Comparison of ENCODE assay signal across 26 cellular contexts in the genomic region with DNA sequence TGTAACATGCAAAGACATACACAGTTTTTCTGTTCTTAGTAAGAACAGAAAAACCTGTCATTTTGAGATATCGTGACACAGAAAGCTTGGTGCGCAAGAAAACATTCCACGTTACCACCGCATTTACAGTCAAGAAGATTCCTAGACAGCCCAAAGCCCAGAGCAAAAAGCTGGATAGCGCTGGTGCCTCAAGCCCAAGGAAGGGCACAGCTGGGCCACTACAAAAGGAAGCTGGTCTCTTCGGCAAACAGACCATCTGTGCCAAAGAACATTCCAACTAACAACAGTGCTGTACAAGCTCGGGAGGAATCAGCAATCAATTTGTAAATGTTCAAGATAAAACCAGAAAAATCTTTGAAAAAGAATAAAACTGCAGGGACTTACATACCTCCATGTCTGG.
"Had no signal": no experiment of that assay in that cellular context is flagged by ENCODE, and none has a peak within 500 bp of the region (broad histone marks: within the 10 kb centered on the region; RNA-seq: fewer than 3 reads in every experiment).

No MANE protein-coding gene starts in this region.

- ATAC-seq: foreskin keratinocyte; gastroesophageal sphincter; left cardiac atrium; lower lobe of right lung; natural killer cell; right cardiac atrium; stimulated activated memory B cell treated with anti-CD40 and anti-IgM and Interleukin-4, amounts not matched to agents 10 μg/mL and 1 μg/mL and 100 μg/mL, for 72 hours; stimulated activated naive CD8-positive, alpha-beta T cell treated with anti-CD3 and anti-CD28 coated beads, Interleukin-15, Interleukin-2, amounts not matched to agents 100 U/mL and 50 U/mL, for 24 hours had no signal

- H3K27ac ChIP-seq: coronary artery, esophagus muscularis mucosa, foreskin keratinocyte, gastroesophageal sphincter, heart right ventricle, left ventricle myocardium inferior, lower lobe of right lung, parathyroid adenoma, prostate gland, skin epidermis, spleen, testis, tibial nerve, upper lobe of left lung had no signal

- H2AFZ ChIP-seq: parathyroid adenoma had no signal

- H3K27me3 ChIP-seq: esophagus muscularis mucosa, foreskin keratinocyte, gastroesophageal sphincter, heart right ventricle, spleen, testis, tibial nerve, upper lobe of left lung had no signal

- FAIRE-seq: islet of Langerhans, urothelium cell line had no signal

- DNase-seq: dermis blood vessel endothelial cell; effector memory CD4-positive, alpha-beta T cell; foreskin keratinocyte; heart right ventricle; hippocampal formation; left cardiac atrium; left ventricle myocardium inferior; lower lobe of right lung; natural killer cell; right cardiac atrium; spleen; stimulated activated CD4-positive, alpha-beta T cell treated with anti-CD3 and anti-CD28 coated beads, Interleukin-4, amount 100 ng/mL, for 4 hours; stimulated activated naive CD8-positive, alpha-beta T cell treated with anti-CD3 and anti-CD28 coated beads, Interleukin-15, Interleukin-2, amounts not matched to agents 100 U/mL and 50 U/mL, for 24 hours; substantia nigra; testis; upper lobe of left lung had no signal

- H3K4me3 ChIP-seq: coronary artery, esophagus muscularis mucosa, gastroesophageal sphincter, heart right ventricle, left ventricle myocardium inferior, lower lobe of right lung, prostate gland, skin epidermis, spleen, testis, tibial nerve, upper lobe of left lung had no signal

- H3K4me1 ChIP-seq: foreskin keratinocyte, parathyroid adenoma, prostate gland, testis had no signal

- H3K9ac ChIP-seq: parathyroid adenoma had no signal

- H3K9me3 ChIP-seq: esophagus muscularis mucosa, gastroesophageal sphincter, heart right ventricle, left ventricle myocardium inferior, lower lobe of right lung, prostate gland, spleen, testis, tibial nerve, upper lobe of left lung had no signal
